20 cellular contexts compared by ENCODE assay signal in the genomic region with DNA sequence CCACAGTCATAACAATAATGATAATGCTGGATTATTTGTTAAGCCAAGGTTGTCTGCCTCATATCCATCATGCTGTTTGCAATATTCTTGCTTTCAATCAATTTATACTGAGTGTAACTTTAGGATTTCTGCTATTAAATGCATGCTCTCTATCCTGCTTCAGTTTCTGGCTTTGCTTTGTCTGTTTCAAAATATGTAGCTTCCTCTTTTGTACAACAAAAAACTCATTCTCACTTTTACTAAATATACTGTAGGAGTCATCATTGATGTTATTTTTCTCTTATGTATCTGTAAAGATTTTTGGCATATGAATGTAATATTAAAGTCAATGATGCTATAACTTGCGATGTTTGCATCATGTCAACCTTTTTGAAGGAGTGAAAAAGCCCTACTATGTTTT.
"Had no signal": no experiment of that assay in that cellular context is flagged by ENCODE, and none has a peak within 500 bp of the region (broad histone marks: within the 10 kb centered on the region; RNA-seq: fewer than 3 reads in every experiment).

No MANE protein-coding gene starts in this region.

- H3K9me3 ChIP-seq: esophagus squamous epithelium, tibial nerve, uterus had no signal

- H3K9me3 Mint-ChIP-seq: activated naive CD8-positive, alpha-beta T cell treated with anti-CD3 and anti-CD28 coated beads, Interleukin-2, amount 10 ng/mL, durations not matched to agents 7 days and 5 days; brain; nephron; stimulated activated naive B cell treated with anti-CD40 and anti-IgM and Interleukin-4, amounts not matched to agents 10 μg/mL and 1 μg/mL and 100 μg/mL, for 72 hours had no signal

- H3K36me3 Mint-ChIP-seq: brain had no signal

- H3K27me3 ChIP-seq: esophagus squamous epithelium, tibial nerve, uterus had no signal

- H3K27ac Mint-ChIP-seq: activated naive CD8-positive, alpha-beta T cell treated with anti-CD3 and anti-CD28 coated beads, Interleukin-2, amount 10 ng/mL, durations not matched to agents 7 days and 5 days; nephron; stimulated activated naive B cell treated with anti-CD40 and anti-IgM and Interleukin-4, amounts not matched to agents 10 μg/mL and 1 μg/mL and 100 μg/mL, for 72 hours had no signal

- ATAC-seq: left ventricle myocardium superior; stimulated activated naive B cell treated with anti-CD40 and anti-IgM and Interleukin-4, amounts not matched to agents 10 μg/mL and 1 μg/mL and 100 μg/mL, for 72 hours had no signal

- H3K27ac ChIP-seq: esophagus squamous epithelium, uterus, VCaP had no signal

- H3K4me1 Mint-ChIP-seq: nephron had no signal

- H3K4me3 ChIP-seq: esophagus squamous epithelium, tibial nerve, uterus had no signal

- H3K36me3 ChIP-seq: tibial nerve, uterus had no signal

- H3K4me3 Mint-ChIP-seq: activated naive CD8-positive, alpha-beta T cell treated with anti-CD3 and anti-CD28 coated beads, Interleukin-2, amount 10 ng/mL, durations not matched to agents 7 days and 5 days; nephron; stimulated activated naive B cell treated with anti-CD40 and anti-IgM and Interleukin-4, amounts not matched to agents 10 μg/mL and 1 μg/mL and 100 μg/mL, for 72 hours had no signal

- H3K27me3 Mint-ChIP-seq: activated naive CD8-positive, alpha-beta T cell treated with anti-CD3 and anti-CD28 coated beads, Interleukin-2, amount 10 ng/mL, durations not matched to agents 7 days and 5 days; stimulated activated naive B cell treated with anti-CD40 and anti-IgM and Interleukin-4, amounts not matched to agents 10 μg/mL and 1 μg/mL and 100 μg/mL, for 72 hours had no signal

- DNase-seq: activated CD4-positive, alpha-beta T cell treated with anti-CD3 and anti-CD28 coated beads for 1 hour; activated CD4-positive, alpha-beta T cell treated with anti-CD3 and anti-CD28 coated beads, Interleukin-2, amount 50 U/mL, for 4 hours; activated naive CD4-positive, alpha-beta T cell; activated naive CD8-positive, alpha-beta T cell treated with anti-CD3 and anti-CD28 coated beads, Interleukin-2, amount 10 ng/mL, durations not matched to agents 7 days and 5 days; activated T-cell treated with anti-CD3 and anti-CD28 coated beads for 4 hours; cerebellar nuclear complex; effector CD8-positive, alpha-beta T cell; esophagus squamous epithelium; kidney glomerular epithelial cell; left ventricle myocardium superior; mesendoderm; occipital lobe; stimulated activated CD4-positive, alpha-beta T cell treated with anti-CD3 and anti-CD28 coated beads, Interleukin-15, amount 100 ng/mL, for 24 hours; stimulated activated CD4-positive, alpha-beta T cell treated with anti-CD3 and anti-CD28 coated beads, Interleukin-4, amount 100 ng/mL, for 1 hour; stimulated activated naive B cell treated with anti-CD40 and anti-IgM and Interleukin-4, amounts not matched to agents 10 μg/mL and 1 μg/mL and 100 μg/mL, for 72 hours; uterus had no signal

- H3K4me1 ChIP-seq: uterus had no signal
